ENCODE assay signal across 14 cellular contexts in genomic region chr1:199490804-199491527, GRCh38.
DNase-seq lines count a peak whose midpoint lies in the region; FAIRE-seq and TF ChIP-seq lines count a peak whose summit lies in the region.
"Had no signal": no experiment of that assay in that cellular context is flagged by ENCODE, and none has a peak within 500 bp of the region (broad histone marks: within the 10 kb centered on the region; RNA-seq: fewer than 3 reads in every experiment).

No MANE protein-coding gene starts in this region.

- H3K36me3 Mint-ChIP-seq in endodermal cell (ENCODE audit: low read depth): no peaks in the 10 kb centered on the region
- H3K36me3 Mint-ChIP-seq in activated CD4-positive, alpha-beta T cell treated with anti-CD3 and anti-CD28 coated beads, Interleukin-2, amount 10 ng/mL, durations not matched to agents 7 days and 5 days (ENCODE audit: low read depth): no peaks in the 10 kb centered on the region
- no peaks in the 10 kb centered on the region for H3K36me3 Mint-ChIP-seq in activated T-cell treated with anti-CD3 and anti-CD28 coated beads, Interleukin-2, amount 50 U/mL, for 24 hours (ENCODE audit: low read depth)

- no peak for TF ChIP-seq CTCF in endodermal cell (conservative IDR thresholded peaks at IDR 0.05)
- no peak for TF ChIP-seq CTCF in osteoblast (IDR thresholded peaks at IDR 0.05; ENCODE audit: extremely low read depth, low read depth, low read length)
- no peak for TF ChIP-seq CTCF in D721Med (IDR thresholded peaks at IDR 0.05; ENCODE audit: insufficient read depth, missing control alignments)

- CTCF ChIA-PET in activated CD4-positive, alpha-beta T cell treated with anti-CD3 and anti-CD28 coated beads, Interleukin-2, amount 10 ng/mL, durations not matched to agents 7 days and 5 days (lab: Charles Lee): no interaction called here

- no peak overlapping the region for H3K9ac ChIP-seq in endodermal cell (ENCODE audit: extremely low read depth, low read length, poor library complexity, severe bottlenecking)

- H3K4me3 Mint-ChIP-seq in endodermal cell: no peak overlapping the region
- H3K4me3 Mint-ChIP-seq in activated CD4-positive, alpha-beta T cell treated with anti-CD3 and anti-CD28 coated beads, Interleukin-2, amount 10 ng/mL, durations not matched to agents 7 days and 5 days: no peak overlapping the region
- H3K4me3 Mint-ChIP-seq in activated T-cell treated with anti-CD3 and anti-CD28 coated beads, Interleukin-2, amount 50 U/mL, for 24 hours: no peak overlapping the region
- H3K4me3 Mint-ChIP-seq: activated CD8-positive, alpha-beta T cell treated with anti-CD3 and anti-CD28 coated beads for 36 hours; activated naive CD8-positive, alpha-beta T cell treated with anti-CD3 and anti-CD28 coated beads, Interleukin-2, amount 50 U/mL, for 24 hours; naive thymus-derived CD8-positive, alpha-beta T cell had no signal

- POLR2A ChIA-PET in activated CD4-positive, alpha-beta T cell treated with anti-CD3 and anti-CD28 coated beads, Interleukin-2, amount 10 ng/mL, durations not matched to agents 7 days and 5 days (lab: Charles Lee): no interaction called here

- no peak overlapping the region for H2AFZ ChIP-seq in osteoblast (ENCODE audit: low read length)

- no peaks in the 10 kb centered on the region for H3K27me3 Mint-ChIP-seq in endodermal cell (ENCODE audit: insufficient read depth)
- peaks cover 2% of the 10 kb centered on the region for H3K27me3 Mint-ChIP-seq in activated CD4-positive, alpha-beta T cell treated with anti-CD3 and anti-CD28 coated beads, Interleukin-2, amount 10 ng/mL, durations not matched to agents 7 days and 5 days
- peaks cover 5% of the 10 kb centered on the region for H3K27me3 Mint-ChIP-seq in activated T-cell treated with anti-CD3 and anti-CD28 coated beads, Interleukin-2, amount 50 U/mL, for 24 hours
- H3K27me3 Mint-ChIP-seq: activated CD8-positive, alpha-beta T cell treated with anti-CD3 and anti-CD28 coated beads for 36 hours had no signal

- peaks cover 13% of the 10 kb centered on the region for H3K9me3 ChIP-seq in endodermal cell (ENCODE audit: control insufficient read depth, low read length)
- no peaks in the 10 kb centered on the region for H3K9me3 ChIP-seq in osteoblast (ENCODE audit: low read depth, low read length)
- H3K9me3 ChIP-seq in effector memory CD4-positive, alpha-beta T cell (ENCODE audit: control insufficient read depth, low read length): no peaks in the 10 kb centered on the region

- H3K4me3 ChIP-seq in endodermal cell (ENCODE audit: low read length) (no peak overlapping the region), osteoblast (ENCODE audit: insufficient read depth, low read length) (no peak overlapping the region)
- no peak overlapping the region for H3K4me3 ChIP-seq in effector memory CD4-positive, alpha-beta T cell (ENCODE audit: insufficient read depth, low read depth, low read length, poor library complexity, severe bottlenecking)

- peaks cover 8% of the 10 kb centered on the region for H3K4me1 Mint-ChIP-seq in endodermal cell
- no peaks in the 10 kb centered on the region for H3K4me1 Mint-ChIP-seq in activated CD4-positive, alpha-beta T cell treated with anti-CD3 and anti-CD28 coated beads, Interleukin-2, amount 10 ng/mL, durations not matched to agents 7 days and 5 days
- no peaks in the 10 kb centered on the region for H3K4me1 Mint-ChIP-seq in activated T-cell treated with anti-CD3 and anti-CD28 coated beads, Interleukin-2, amount 50 U/mL, for 24 hours (ENCODE audit: low read depth)
- H3K4me1 Mint-ChIP-seq: activated naive CD8-positive, alpha-beta T cell treated with anti-CD3 and anti-CD28 coated beads, Interleukin-2, amount 50 U/mL, for 24 hours had no signal

- peaks cover 15% of the 10 kb centered on the region for H3K9me3 Mint-ChIP-seq in endodermal cell
- peaks cover 5% of the 10 kb centered on the region for H3K9me3 Mint-ChIP-seq in activated CD4-positive, alpha-beta T cell treated with anti-CD3 and anti-CD28 coated beads, Interleukin-2, amount 10 ng/mL, durations not matched to agents 7 days and 5 days
- H3K9me3 Mint-ChIP-seq in activated T-cell treated with anti-CD3 and anti-CD28 coated beads, Interleukin-2, amount 50 U/mL, for 24 hours: peaks cover 10% of the 10 kb centered on the region

- DNase-seq in H4 (ENCODE audit: low spot score) (peak; percentile 55), NCI-H446 (lab: John Stamatoyannopoulos, UW) (peak; percentile 73 to 82), endodermal cell (no peak), osteoblast (ENCODE audit: insufficient read length, low spot score, missing footprints) (peak; percentile 1), D721Med (ENCODE audit: insufficient read length, low spot score) (no peak)
- DNase-seq in effector memory CD4-positive, alpha-beta T cell: no peak
- DNase-seq in activated CD4-positive, alpha-beta T cell treated with anti-CD3 and anti-CD28 coated beads, Interleukin-2, amount 10 ng/mL, durations not matched to agents 7 days and 5 days: no peak
- DNase-seq in activated T-cell treated with anti-CD3 and anti-CD28 coated beads, Interleukin-2, amount 50 U/mL, for 24 hours: no peak
- DNase-seq: activated CD8-positive, alpha-beta T cell treated with anti-CD3 and anti-CD28 coated beads for 36 hours; activated naive CD8-positive, alpha-beta T cell treated with anti-CD3 and anti-CD28 coated beads, Interleukin-2, amount 50 U/mL, for 24 hours; GF-D8; naive thymus-derived CD8-positive, alpha-beta T cell; NCI-H2081; stimulated activated CD4-positive, alpha-beta T cell treated with anti-CD3 and anti-CD28 coated beads, Interleukin-2, amount 100 ng/mL, for 48 hours had no signal

- no peaks in the 10 kb centered on the region for H3K79me2 ChIP-seq in osteoblast (ENCODE audit: insufficient read depth, low read length)

- H3K36me3 ChIP-seq in endodermal cell (ENCODE audit: control insufficient read depth, insufficient read depth, low read length) (no peaks in the 10 kb centered on the region), osteoblast (ENCODE audit: insufficient read depth, low read length) (no peaks in the 10 kb centered on the region)
- H3K36me3 ChIP-seq in effector memory CD4-positive, alpha-beta T cell (ENCODE audit: control insufficient read depth, insufficient read depth, low read length): no peaks in the 10 kb centered on the region

- no peaks in the 10 kb centered on the region for H4K20me1 ChIP-seq in osteoblast (ENCODE audit: insufficient read depth, low read length)

- peak overlapping the region; percentile 48 for H3K27ac Mint-ChIP-seq in endodermal cell
- no peak overlapping the region for H3K27ac Mint-ChIP-seq in activated CD4-positive, alpha-beta T cell treated with anti-CD3 and anti-CD28 coated beads, Interleukin-2, amount 10 ng/mL, durations not matched to agents 7 days and 5 days
- H3K27ac Mint-ChIP-seq in activated T-cell treated with anti-CD3 and anti-CD28 coated beads, Interleukin-2, amount 50 U/mL, for 24 hours: no peak overlapping the region
- H3K27ac Mint-ChIP-seq: activated CD8-positive, alpha-beta T cell treated with anti-CD3 and anti-CD28 coated beads for 36 hours; activated naive CD8-positive, alpha-beta T cell treated with anti-CD3 and anti-CD28 coated beads, Interleukin-2, amount 50 U/mL, for 24 hours had no signal

- WGBS in endodermal cell (ENCODE audit: insufficient coverage in 1 of 2, insufficient read length in 1 of 2), 2 experiments: 91% methylated on average over 2 of the region's 2 CpGs; no CpG with 5 or more reads in 1 of the 2 experiments

- H3K27ac ChIP-seq in endodermal cell (ENCODE audit: low read depth, low read length): no peak overlapping the region
- H3K27ac ChIP-seq in osteoblast (ENCODE audit: low read depth, low read length): no peak overlapping the region
- no peak overlapping the region for H3K27ac ChIP-seq in effector memory CD4-positive, alpha-beta T cell (ENCODE audit: insufficient read depth, low read length, poor library complexity, severe bottlenecking)

- H3K27me3 ChIP-seq in endodermal cell (ENCODE audit: control insufficient read depth, insufficient read depth, low read length, poor library complexity, severe bottlenecking): no peaks in the 10 kb centered on the region
- no peaks in the 10 kb centered on the region for H3K27me3 ChIP-seq in osteoblast (ENCODE audit: insufficient read depth, low read length)
- H3K27me3 ChIP-seq in effector memory CD4-positive, alpha-beta T cell (replicated peaks; ENCODE audit: control insufficient read depth, insufficient read depth, low read length, poor library complexity, severe bottlenecking): no peaks in the 10 kb centered on the region

- H3K4me2 ChIP-seq in osteoblast (ENCODE audit: insufficient read depth, low read length): no peak overlapping the region

- FAIRE-seq in D721Med (lab: Jason Lieb, UNC): no peak

- H3K4me1 ChIP-seq in endodermal cell (ENCODE audit: control insufficient read depth, insufficient read depth, low read length): no peaks in the 10 kb centered on the region
- H3K4me1 ChIP-seq in osteoblast (ENCODE audit: insufficient read depth, low read length): no peaks in the 10 kb centered on the region
- no peaks in the 10 kb centered on the region for H3K4me1 ChIP-seq in effector memory CD4-positive, alpha-beta T cell (ENCODE audit: control insufficient read depth, insufficient read depth, low read length, poor library complexity, severe bottlenecking)

Comparison
In these comparisons a context has a peak if more than half of its experiments do, and no peak if none do; other contexts are left out.
1. DNase-seq: peak in H4 (single experiment), NCI-H446 (2 of 2) and osteoblast (single experiment); none in endodermal cell (single experiment), effector memory CD4-positive, alpha-beta T cell (0 of 3), D721Med (single experiment), activated CD4-positive, alpha-beta T cell treated with anti-CD3 and anti-CD28 coated beads, Interleukin-2, amount 10 ng/mL, durations not matched to agents 7 days and 5 days (single experiment) and activated T-cell treated with anti-CD3 and anti-CD28 coated beads, Interleukin-2, amount 50 U/mL, for 24 hours (single experiment).